ENCODE assay signal across 30 cellular contexts in genomic region chr4:27921236-27921635, GRCh38.
DNase-seq lines count a peak whose midpoint lies in the region; FAIRE-seq and TF ChIP-seq lines count a peak whose summit lies in the region.
"Had no signal": no experiment of that assay in that cellular context is flagged by ENCODE, and none has a peak within 500 bp of the region (broad histone marks: within the 10 kb centered on the region; RNA-seq: fewer than 3 reads in every experiment).

No MANE protein-coding gene starts in this region.

- H3K27me3 ChIP-seq in breast epithelium: no peaks in the 10 kb centered on the region
- H3K27me3 ChIP-seq: cardiac muscle cell, dorsolateral prefrontal cortex, MG63, Peyer's patch, spleen had no signal

- no peaks in the 10 kb centered on the region for H3K9me3 ChIP-seq in breast epithelium
- H3K9me3 ChIP-seq: MG63, Peyer's patch, spleen had no signal

- no peaks in the 10 kb centered on the region for H3K36me3 Mint-ChIP-seq in MCF 10A (ENCODE audit: insufficient read depth, unreplicated experiment)
- no peaks in the 10 kb centered on the region for H3K36me3 Mint-ChIP-seq in activated CD4-positive, alpha-beta T cell treated with anti-CD3 and anti-CD28 coated beads, Interleukin-2, amount 10 ng/mL, durations not matched to agents 24 days and 14 days (ENCODE audit: low read depth)
- H3K36me3 Mint-ChIP-seq: activated CD4-positive, alpha-beta memory T cell treated with anti-CD3 and anti-CD28 coated beads for 36 hours had no signal

- H3K4me3 Mint-ChIP-seq in MCF 10A (ENCODE audit: unreplicated experiment): no peak overlapping the region
- no peak overlapping the region for H3K4me3 Mint-ChIP-seq in activated CD4-positive, alpha-beta T cell treated with anti-CD3 and anti-CD28 coated beads, Interleukin-2, amount 10 ng/mL, durations not matched to agents 24 days and 14 days
- H3K4me3 Mint-ChIP-seq: activated CD4-positive, alpha-beta memory T cell treated with anti-CD3 and anti-CD28 coated beads for 36 hours; B cell; T-helper 2 cell treated with Interferon-gamma antibody and Interleukin-4, amounts not matched to agents 5 μg/mL and 100 μg/mL, for 36 hours had no signal

- peak; percentile 45 for DNase-seq in MCF 10A (ENCODE audit: unreplicated experiment)
- no peak for DNase-seq in breast epithelium (ENCODE audit: low spot score in 2 of 2)
- DNase-seq in amniotic stem cell (lab: John Stamatoyannopoulos, UW): peak; percentile 27
- peak; percentile 2 for DNase-seq in fibroblast of the aortic adventitia (ENCODE audit: low read depth)
- peak; percentile 8 for DNase-seq in urothelium cell line (ENCODE audit: low spot score)
- DNase-seq in epidermal melanocyte (ENCODE audit: insufficient read length, low spot score): no peak
- no peak for DNase-seq in activated CD4-positive, alpha-beta T cell treated with anti-CD3 and anti-CD28 coated beads, Interleukin-2, amount 10 ng/mL, durations not matched to agents 24 days and 14 days
- DNase-seq in stimulated activated CD4-positive, alpha-beta T cell treated with anti-CD3 and anti-CD28 coated beads, Interleukin-4, amount 100 ng/mL, for 4 hours: no peak
- DNase-seq: 8988T; activated CD4-positive, alpha-beta memory T cell treated with anti-CD3 and anti-CD28 coated beads for 36 hours; activated effector memory CD4-positive, alpha-beta T cell treated with Interleukin-2 at 50 U/mL for 16 hours; DMS79 treated with DMSO at 0.1 percent for 48 hours; dorsolateral prefrontal cortex; GOT3; kidney glomerular epithelial cell; MG63; NCI-H1417; NCI-H510A treated with DMSO at 0.1 percent for 48 hours; NK-92 treated with Interleukin-12 subunit alpha and Interleukin-12 subunit beta, amount 100 ng/mL, for 24 hours; Peyer's patch; retina; spleen; stimulated activated CD4-positive, alpha-beta T cell treated with anti-CD3 and anti-CD28 coated beads, Interleukin-4, amount 100 ng/mL, for 1 hour; stimulated activated naive CD8-positive, alpha-beta T cell treated with anti-CD3 and anti-CD28 coated beads, Interleukin-15, Interleukin-2, amounts not matched to agents 100 U/mL and 50 U/mL, for 24 hours had no signal

- H3K36me3 ChIP-seq in breast epithelium: no peaks in the 10 kb centered on the region
- H3K36me3 ChIP-seq: cardiac muscle cell, MG63, Peyer's patch, spleen had no signal

- CTCF ChIA-PET in MCF 10A (lab: Yijun Ruan, JAX): no interaction called here

- TF ChIP-seq POLR2A in breast epithelium (IDR thresholded peaks at IDR 0.05): no peak

- H3K4me3 ChIP-seq in breast epithelium: no peak overlapping the region
- H3K4me3 ChIP-seq in fibroblast of the aortic adventitia (ENCODE audit: low read depth, low read length): no peak overlapping the region
- H3K4me3 ChIP-seq: cardiac muscle cell, dorsolateral prefrontal cortex, MG63, Peyer's patch, SK-N-MC, spleen had no signal

- TF ChIP-seq CTCF in MCF 10A (IDR thresholded peaks at IDR 0.05; ENCODE audit: unreplicated experiment) (no peak), breast epithelium (IDR thresholded peaks at IDR 0.05) (no peak), fibroblast of the aortic adventitia (IDR thresholded peaks at IDR 0.05; ENCODE audit: insufficient read depth, low read length) (no peak)

- H3K4me1 Mint-ChIP-seq in MCF 10A (ENCODE audit: insufficient read depth, unreplicated experiment): peaks cover 7% of the 10 kb centered on the region
- no peaks in the 10 kb centered on the region for H3K4me1 Mint-ChIP-seq in activated CD4-positive, alpha-beta T cell treated with anti-CD3 and anti-CD28 coated beads, Interleukin-2, amount 10 ng/mL, durations not matched to agents 24 days and 14 days
- H3K4me1 Mint-ChIP-seq: B cell had no signal

- no peaks in the 10 kb centered on the region for H3K4me1 ChIP-seq in breast epithelium
- H3K4me1 ChIP-seq: Peyer's patch, spleen had no signal

- no peak overlapping the region for H3K27ac ChIP-seq in breast epithelium
- H3K27ac ChIP-seq: cardiac muscle cell, epithelial cell of prostate, HL-60, Peyer's patch, SK-N-MC, spleen had no signal

- no peaks in the 10 kb centered on the region for H3K27me3 Mint-ChIP-seq in MCF 10A (ENCODE audit: insufficient read depth, unreplicated experiment)
- no peaks in the 10 kb centered on the region for H3K27me3 Mint-ChIP-seq in activated CD4-positive, alpha-beta T cell treated with anti-CD3 and anti-CD28 coated beads, Interleukin-2, amount 10 ng/mL, durations not matched to agents 24 days and 14 days
- H3K27me3 Mint-ChIP-seq: activated CD4-positive, alpha-beta memory T cell treated with anti-CD3 and anti-CD28 coated beads for 36 hours; B cell had no signal

- no peak for FAIRE-seq in urothelium cell line (lab: Jason Lieb, UNC)

- H3K27ac Mint-ChIP-seq in MCF 10A (ENCODE audit: low read depth, unreplicated experiment): no peak overlapping the region
- H3K27ac Mint-ChIP-seq in activated CD4-positive, alpha-beta T cell treated with anti-CD3 and anti-CD28 coated beads, Interleukin-2, amount 10 ng/mL, durations not matched to agents 24 days and 14 days: no peak overlapping the region
- H3K27ac Mint-ChIP-seq: activated CD4-positive, alpha-beta memory T cell treated with anti-CD3 and anti-CD28 coated beads for 36 hours; B cell; T-helper 2 cell treated with Interferon-gamma antibody and Interleukin-4, amounts not matched to agents 5 μg/mL and 100 μg/mL, for 36 hours had no signal

- peaks cover 10% of the 10 kb centered on the region for H3K9me3 Mint-ChIP-seq in MCF 10A (ENCODE audit: unreplicated experiment)
- no peaks in the 10 kb centered on the region for H3K9me3 Mint-ChIP-seq in activated CD4-positive, alpha-beta T cell treated with anti-CD3 and anti-CD28 coated beads, Interleukin-2, amount 10 ng/mL, durations not matched to agents 24 days and 14 days
- H3K9me3 Mint-ChIP-seq: activated CD4-positive, alpha-beta memory T cell treated with anti-CD3 and anti-CD28 coated beads for 36 hours had no signal

- no TSS peak for BruUV-seq in MCF 10A (replicated peaks; lab: Mats Ljungman, UMichigan)

- intact Hi-C loops in MCF 10A (cut with micrococcal nuclease): no loop called here
- intact Hi-C loops in breast epithelium (cut with DNase I; ENCODE audit: low total_unique reads): no loop called here
- intact Hi-C loops in activated CD4-positive, alpha-beta T cell treated with anti-CD3 and anti-CD28 coated beads, Interleukin-2, amount 10 ng/mL, durations not matched to agents 24 days and 14 days (cut with micrococcal nuclease): no loop called here

- POLR2A ChIA-PET in MCF 10A (lab: Yijun Ruan, JAX): no interaction called here

Comparison
In these comparisons a context has a peak if more than half of its experiments do, and no peak if none do; other contexts are left out.
1. DNase-seq: peak in MCF 10A (single experiment), amniotic stem cell (single experiment), fibroblast of the aortic adventitia (single experiment) and urothelium cell line (single experiment); none in breast epithelium (0 of 2), epidermal melanocyte (single experiment), activated CD4-positive, alpha-beta T cell treated with anti-CD3 and anti-CD28 coated beads, Interleukin-2, amount 10 ng/mL, durations not matched to agents 24 days and 14 days (single experiment) and stimulated activated CD4-positive, alpha-beta T cell treated with anti-CD3 and anti-CD28 coated beads, Interleukin-4, amount 100 ng/mL, for 4 hours (0 of 2).